In the genomic region with DNA sequence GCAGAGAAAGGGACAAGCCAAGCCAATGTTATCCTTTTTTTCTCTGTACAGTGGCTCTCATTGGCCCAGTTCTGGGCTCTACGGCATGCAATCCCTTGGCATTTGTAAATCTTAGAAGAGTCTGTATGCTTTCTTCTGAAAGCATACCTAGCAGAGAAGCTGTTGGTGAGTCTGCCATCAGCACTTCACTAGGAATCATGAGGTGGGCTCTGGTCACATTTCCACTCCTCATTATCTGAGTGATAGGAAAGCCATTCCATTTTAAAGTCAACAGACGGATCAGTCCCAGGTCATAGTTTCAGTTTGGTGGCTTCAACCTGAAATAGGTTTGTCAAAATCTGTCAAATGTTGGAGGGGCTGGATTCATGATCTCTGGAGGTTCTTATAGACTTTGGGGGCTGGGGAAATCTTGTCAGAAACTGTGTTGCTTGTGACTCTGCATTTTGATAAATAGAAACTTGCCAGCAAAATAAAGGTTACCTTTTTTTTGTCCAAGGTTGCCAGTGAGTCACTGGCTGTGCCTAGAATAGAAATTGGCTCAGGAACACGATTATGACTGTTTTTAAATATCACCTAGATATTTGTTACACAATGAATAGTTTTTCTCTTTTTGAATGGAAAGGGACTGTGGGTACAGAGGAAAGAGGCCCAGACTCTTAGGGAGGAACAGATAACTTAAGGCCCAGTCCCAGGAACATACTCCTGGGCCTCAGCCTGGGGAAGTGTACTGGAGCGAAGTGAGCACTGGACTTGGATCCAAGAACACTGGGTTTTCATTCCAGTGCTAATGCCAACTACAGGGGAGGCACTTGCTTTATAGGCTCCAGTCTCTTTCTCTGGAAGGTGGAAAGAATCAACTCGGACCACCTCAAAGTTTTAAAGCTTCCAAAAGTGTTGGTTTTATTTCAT, we compare ENCODE assay signal across 24 cellular contexts.
"Had no signal": no experiment of that assay in that cellular context is flagged by ENCODE, and none has a peak within 500 bp of the region (broad histone marks: within the 10 kb centered on the region; RNA-seq: fewer than 3 reads in every experiment).

No MANE protein-coding gene starts in this region.

- ATAC-seq: activated CD8-positive, alpha-beta T cell treated with anti-CD3 and anti-CD28 coated beads for 36 hours; activated naive CD4-positive, alpha-beta T cell treated with anti-CD3 and anti-CD28 coated beads, Interleukin-2, amount 50 U/mL, for 72 hours; mucosa of descending colon; natural killer cell treated with Interleukin-12 subunit alpha and Interleukin-12 subunit beta and Interleukin-15 and Interleukin-18, amount 100 ng/mL, for 72 hours; sciatic nerve; stimulated activated memory B cell treated with anti-CD40 and anti-IgM and Interleukin-4, amounts not matched to agents 10 μg/mL and 1 μg/mL and 100 μg/mL, for 72 hours had no signal

- H3K4me3 ChIP-seq: mucosa of descending colon, skin epidermis, stomach, tibial nerve had no signal

- H3K9me3 ChIP-seq: mucosa of descending colon, stomach, tibial nerve had no signal

- H3K27me3 ChIP-seq: stomach, tibial nerve had no signal

- H3K27ac ChIP-seq: skin epidermis, stomach, tibial nerve had no signal

- H3K4me1 ChIP-seq: stomach, tibial nerve had no signal

- H3K36me3 ChIP-seq: stomach, tibial nerve had no signal

- FAIRE-seq: frontal cortex, kidney had no signal

- DNase-seq: activated B cell treated with CpG ODN at 0.5 μM for 24 hours; activated CD4-positive, alpha-beta T cell treated with anti-CD3 and anti-CD28 coated beads, Interleukin-2, amount 50 U/mL, for 1 hour; activated CD8-positive, alpha-beta T cell treated with anti-CD3 and anti-CD28 coated beads for 36 hours; activated T-cell treated with anti-CD3 and anti-CD28 coated beads, Interleukin-2, amount 50 U/mL, for 48 hours; anterior cingulate cortex; central memory CD4-positive, alpha-beta T cell; dermis blood vessel endothelial cell; effector CD4-positive, alpha-beta T cell; glutamatergic neuron; hippocampal formation; kidney; mucosa of descending colon; posterior cingulate gyrus; stimulated activated CD4-positive, alpha-beta T cell treated with anti-CD3 and anti-CD28 coated beads, Interleukin-4, amount 100 ng/mL, for 4 hours; stimulated activated CD8-positive, alpha-beta memory T cell treated with anti-CD3 and anti-CD28 coated beads, Interleukin-4, amount 100 ng/mL, for 48 hours; stomach; T-helper 1 cell had no signal
